ENCODE assay signal across 8 cellular contexts in genomic region chr6:117449549-117450439, GRCh38. TPM values are rescaled to one million over a fixed set of nuclear protein-coding genes. Genes with fewer than 3 reads are reported as not detected.
DNase-seq lines count a peak whose midpoint lies in the region; ATAC-seq and TF ChIP-seq lines count a peak whose summit lies in the region.

No MANE protein-coding gene starts in this region.

- CTCF ChIA-PET in activated CD4-positive, alpha-beta T cell treated with anti-CD3 and anti-CD28 coated beads, Interleukin-2, amount 10 ng/mL, durations not matched to agents 7 days and 5 days (lab: Charles Lee), result interaction anchor here (0.5 to 1.8 kb wide), 21 partner anchors 8 to 1731 kb away, joined by 3 to 10 read pairs (median 3); no protein-coding TSS in a partner anchor

- no peak overlapping the region for H3K4me3 Mint-ChIP-seq in CD14-positive monocyte
- H3K4me3 Mint-ChIP-seq in activated CD4-positive, alpha-beta T cell treated with anti-CD3 and anti-CD28 coated beads, Interleukin-2, amount 10 ng/mL, durations not matched to agents 7 days and 5 days, result no peak overlapping the region

- peak; percentile 79 for TF ChIP-seq CTCF in CD14-positive monocyte (IDR thresholded peaks at IDR 0.05)

- peaks cover 12% of the 10 kb centered on the region for H3K4me1 Mint-ChIP-seq in CD14-positive monocyte
- no peaks in the 10 kb centered on the region for H3K4me1 Mint-ChIP-seq in activated CD4-positive, alpha-beta T cell treated with anti-CD3 and anti-CD28 coated beads, Interleukin-2, amount 10 ng/mL, durations not matched to agents 7 days and 5 days

- H3K27ac Mint-ChIP-seq in CD14-positive monocyte, result no peak overlapping the region
- no peak overlapping the region for H3K27ac Mint-ChIP-seq in activated CD4-positive, alpha-beta T cell treated with anti-CD3 and anti-CD28 coated beads, Interleukin-2, amount 10 ng/mL, durations not matched to agents 7 days and 5 days

- no peaks in the 10 kb centered on the region for H3K36me3 Mint-ChIP-seq in CD14-positive monocyte
- H3K36me3 Mint-ChIP-seq in activated CD4-positive, alpha-beta T cell treated with anti-CD3 and anti-CD28 coated beads, Interleukin-2, amount 10 ng/mL, durations not matched to agents 7 days and 5 days (ENCODE audit: low read depth), result no peaks in the 10 kb centered on the region

- ATAC-seq in GM18873 (IDR thresholded peaks at IDR 0.05; ENCODE audit: low FRiP score, unreplicated experiment), result no peak

- POLR2A ChIA-PET in activated CD4-positive, alpha-beta T cell treated with anti-CD3 and anti-CD28 coated beads, Interleukin-2, amount 10 ng/mL, durations not matched to agents 7 days and 5 days (lab: Charles Lee), result interaction anchor here (0.6 kb wide), 2 partner anchors 57 to 71 kb away, joined by 3 read pairs; no protein-coding TSS in a partner anchor

- peaks cover 0 to 2% (median 0%) of the 10 kb centered on the region in 7 donors for H3K9me3 Mint-ChIP-seq in CD14-positive monocyte
- no peaks in the 10 kb centered on the region for H3K9me3 Mint-ChIP-seq in activated CD4-positive, alpha-beta T cell treated with anti-CD3 and anti-CD28 coated beads, Interleukin-2, amount 10 ng/mL, durations not matched to agents 7 days and 5 days

- DNase-seq in CD14-positive monocyte (ENCODE audit: low spot score), result no peak
- DNase-seq in HCEC 1CT, result peak; percentile 64
- peak; percentile 28 for DNase-seq in NCI-H460 (ENCODE audit: extremely low read depth, low read depth)
- peak; percentile 69 for DNase-seq in activated CD4-positive, alpha-beta T cell treated with anti-CD3 and anti-CD28 coated beads, Interleukin-2, amount 10 ng/mL, durations not matched to agents 7 days and 5 days
- peak; percentile 42 for DNase-seq in effector CD8-positive, alpha-beta T cell (lab: John Stamatoyannopoulos, UW)
- peak; percentile 62 for DNase-seq in middle frontal gyrus (ENCODE audit: extremely low spot score, low spot score)
- peak; percentile 23 for DNase-seq in stimulated activated naive CD4-positive, alpha-beta T cell treated with Interleukin-2 at 50 U/mL for 16 hours (lab: John Stamatoyannopoulos, UW)

- peaks cover 15 to 28% (median 21%) of the 10 kb centered on the region in 3 donors for H3K27me3 Mint-ChIP-seq in CD14-positive monocyte (ENCODE audit: low read depth in 3 of 3)
- peaks cover 40% of the 10 kb centered on the region for H3K27me3 Mint-ChIP-seq in activated CD4-positive, alpha-beta T cell treated with anti-CD3 and anti-CD28 coated beads, Interleukin-2, amount 10 ng/mL, durations not matched to agents 7 days and 5 days

- intact Hi-C loops in CD14-positive monocyte (cut with micrococcal nuclease), result loop anchor here (2.0 to 10.0 kb wide), 3 partner anchors 108 to 1135 kb away; no protein-coding TSS in a partner anchor

RNA-seq across cellular contexts. Expression of gene ROS1, which starts 24.1 kb away (rescaled TPM):
- not detected for polyA plus RNA-seq in CD14-positive monocyte
- total RNA-seq in NCI-H460 (2014; rRNA removed; shearing (Covaris generic)), result not detected in 2 replicates
- polyA plus RNA-seq in NCI-H460 (2014; cell fraction: nucleus; rRNA removed), result not detected in 2 replicates
- not detected for total RNA-seq in activated CD4-positive, alpha-beta T cell treated with anti-CD3 and anti-CD28 coated beads, Interleukin-2, amount 10 ng/mL, durations not matched to agents 7 days and 5 days

RNA-seq across cellular contexts. Expression of gene DCBLD1, which starts 32.7 kb away (rescaled TPM):
- 1 to 10 TPM; 3.1 to 3.3 TPM for polyA plus RNA-seq in CD14-positive monocyte
- 4.5 and 5.6 TPM in 2 replicates for total RNA-seq in NCI-H460 (2014; rRNA removed; shearing (Covaris generic))
- 9.7 and 10.4 TPM in 2 replicates for polyA plus RNA-seq in NCI-H460 (2014; cell fraction: nucleus; rRNA removed)
- 1 to 10 TPM; 3.7 to 5.1 TPM for total RNA-seq in activated CD4-positive, alpha-beta T cell treated with anti-CD3 and anti-CD28 coated beads, Interleukin-2, amount 10 ng/mL, durations not matched to agents 7 days and 5 days
